Comparison of ENCODE assay signal across 22 cellular contexts in the genomic region with DNA sequence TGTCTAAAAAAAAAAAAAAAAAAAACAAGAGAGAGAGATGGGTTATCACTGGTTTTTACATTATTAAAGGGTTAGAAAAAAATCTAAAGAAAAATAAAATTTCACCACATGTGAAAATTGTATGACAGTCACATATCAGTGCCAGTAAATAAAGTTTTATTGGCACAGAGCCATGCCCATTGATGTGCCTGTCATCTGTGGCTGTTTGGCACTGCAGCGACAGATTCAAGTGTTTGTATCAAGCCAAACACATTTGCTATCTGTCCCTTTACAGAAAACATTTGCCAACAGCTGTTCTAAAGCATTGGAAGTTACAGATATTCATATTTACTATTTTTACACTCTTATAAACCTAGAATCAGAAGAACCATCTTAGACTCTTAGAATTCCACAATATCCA. TPM values are rescaled to one million over a fixed set of nuclear protein-coding genes. Genes with fewer than 3 reads are reported as not detected.
DNase-seq lines count a peak whose midpoint lies in the region; ATAC-seq and TF ChIP-seq lines count a peak whose summit lies in the region.
"Had no signal": no experiment of that assay in that cellular context is flagged by ENCODE, and none has a peak within 500 bp of the region (broad histone marks: within the 10 kb centered on the region; RNA-seq: fewer than 3 reads in every experiment).

No MANE protein-coding gene starts in this region.

- no peaks in the 10 kb centered on the region for H3K9me3 ChIP-seq in tibial nerve
- H3K9me3 ChIP-seq: BLaER1 treated with 17β-estradiol and CSF1 and Interleukin-3, amounts not matched to agents 10 nM and 100 nM; Caco-2; SK-N-SH had no signal

- peaks cover 3% of the 10 kb centered on the region for H3K4me1 Mint-ChIP-seq in endothelial cell (ENCODE audit: unreplicated experiment)

- WGBS in tibial nerve, 2 donors = 64 to 71% methylated on average over 1 of the region's 1 CpG

- H3K36me3 Mint-ChIP-seq in endothelial cell (ENCODE audit: low read depth, unreplicated experiment) = no peaks in the 10 kb centered on the region

- no peak for TF ChIP-seq EP300 in tibial nerve (IDR thresholded peaks at IDR 0.05)

- H3K9me3 Mint-ChIP-seq in endothelial cell (ENCODE audit: unreplicated experiment) = no peaks in the 10 kb centered on the region
- H3K9me3 Mint-ChIP-seq: CD4-positive, alpha-beta memory T cell had no signal

- H3K27me3 ChIP-seq in tibial nerve (peaks cover 0 to 3% of the 10 kb centered on the region in 2 donors), H7 (ENCODE audit: control insufficient read depth, insufficient read depth, low read length) (no peaks in the 10 kb centered on the region)
- H3K27me3 ChIP-seq: BLaER1 treated with 17β-estradiol and CSF1 and Interleukin-3, amounts not matched to agents 10 nM and 100 nM had no signal

- H3K27ac Mint-ChIP-seq in endothelial cell (ENCODE audit: unreplicated experiment) = no peak overlapping the region

- TF ChIP-seq POLR2A in tibial nerve (IDR thresholded peaks at IDR 0.05) = no peak

- peak overlapping the region; percentile 56 for H3K4me3 Mint-ChIP-seq in endothelial cell (ENCODE audit: unreplicated experiment)
- H3K4me3 Mint-ChIP-seq: CD4-positive, alpha-beta memory T cell had no signal

- H3K36me3 ChIP-seq in tibial nerve (peaks cover 0 to 5% (median 0%) of the 10 kb centered on the region in 3 donors), H7 (replicated peaks; ENCODE audit: control insufficient read depth, insufficient read depth, low read length) (peaks cover 2% of the 10 kb centered on the region)

- H3K27ac ChIP-seq in angular gyrus (ENCODE audit: low read depth, low read length) = peak overlapping the region; percentile 6
- no peak overlapping the region for H3K27ac ChIP-seq in tibial nerve
- H3K27ac ChIP-seq: BLaER1 treated with 17β-estradiol and CSF1 and Interleukin-3, amounts not matched to agents 10 nM and 100 nM had no signal

- H3K4me3 ChIP-seq in tibial nerve (no peak overlapping the region), H7 (ENCODE audit: insufficient read depth, low read depth, low read length) (no peak overlapping the region)
- H3K4me3 ChIP-seq: BLaER1 treated with 17β-estradiol and CSF1 and Interleukin-3, amounts not matched to agents 10 nM and 100 nM had no signal

- no peak for ATAC-seq in HG02970 (IDR thresholded peaks at IDR 0.05; ENCODE audit: low FRiP score, unreplicated experiment)
- ATAC-seq: HCT116, Panc1 had no signal

- TF ChIP-seq CTCF in endothelial cell (IDR thresholded peaks at IDR 0.05; ENCODE audit: unreplicated experiment) (no peak), tibial nerve (IDR thresholded peaks at IDR 0.05) (no peak)

- peak; percentile 30 for DNase-seq in NCI-H1694 (lab: John Stamatoyannopoulos, UW)
- DNase-seq in endothelial cell (ENCODE audit: low spot score) = no peak
- DNase-seq in tibial nerve (ENCODE audit: low spot score in 2 of 2) = no peak
- no peak for DNase-seq in H7
- DNase-seq in A172 (ENCODE audit: low spot score) = no peak
- DNase-seq: Caco-2; CD4-positive, alpha-beta memory T cell; GOT3; IMR-90; NCI-H1417; NCI-H187 treated with DMSO at 0.1 percent for 48 hours; NCI-H2227 treated with DMSO at 0.1 percent for 48 hours; NCI-H510A; NK-92 treated with Interleukin-12 subunit alpha and Interleukin-12 subunit beta, amount 100 ng/mL, for 24 hours; SIG-M5; SK-N-SH had no signal

- H3K4me1 ChIP-seq in tibial nerve = peaks cover 0 to 13% (median 0%) of the 10 kb centered on the region in 4 donors
- H3K4me1 ChIP-seq: Caco-2 had no signal

- peaks cover 2% of the 10 kb centered on the region for H3K27me3 Mint-ChIP-seq in endothelial cell (ENCODE audit: unreplicated experiment)
- H3K27me3 Mint-ChIP-seq: CD4-positive, alpha-beta memory T cell had no signal

RNA-seq across cellular contexts. Expression of a gene that starts 16.3 kb away (rescaled TPM):
- total RNA-seq in endothelial cell (ENCODE audit: unreplicated experiment) (2.7 TPM), tibial nerve (1 to 10 TPM; 1.4 to 9.9 (median 3.0) TPM)
- total RNA-seq in H7 (2014; rRNA removed; shearing (Covaris generic)) = 21.6 and 21.7 TPM in 2 replicates
- total RNA-seq in A172 (2014; rRNA removed; shearing (Covaris generic)) = 0.67 and 2.1 TPM in 2 replicates

RNA-seq across cellular contexts. Expression of a gene that starts 27.4 kb away (rescaled TPM):
- total RNA-seq in endothelial cell (ENCODE audit: unreplicated experiment) = 0.77 TPM
- total RNA-seq in tibial nerve = 1 to 10 TPM in 1 of 4 donors, under 1 TPM in 2, not detected in 1; 0.20 to 2.4 (median 0.44) TPM
- total RNA-seq in H7 (2014; rRNA removed; shearing (Covaris generic)) = 0.73 and 1.7 TPM in 2 replicates
- total RNA-seq in A172 (2014; rRNA removed; shearing (Covaris generic)) = not detected in 2 replicates
- total RNA-seq: CD4-positive, alpha-beta memory T cell; IMR-90 had no signal

RNA-seq across cellular contexts. Expression of a gene that starts 48.3 kb away (rescaled TPM):
- total RNA-seq in endothelial cell (ENCODE audit: unreplicated experiment) (173 TPM), tibial nerve (10 to 100 TPM; 23.4 to 39.3 (median 31.2) TPM)
- 27.1 and 28.0 TPM in 2 replicates for total RNA-seq in H7 (2014; rRNA removed; shearing (Covaris generic))
- total RNA-seq in A172 (2014; rRNA removed; shearing (Covaris generic)) = 14.2 and 27.8 TPM in 2 replicates

RNA-seq across cellular contexts. Expression of a gene that starts 53.8 kb away (rescaled TPM):
- total RNA-seq in endothelial cell (ENCODE audit: unreplicated experiment) (0.36 TPM), tibial nerve (not detected)
- total RNA-seq in H7 (2014; rRNA removed; shearing (Covaris generic)) = 0.33 TPM in 1 of 2 replicates, not detected in the other
- not detected in 2 replicates for total RNA-seq in A172 (2014; rRNA removed; shearing (Covaris generic))
- total RNA-seq: Caco-2, Daoy, IMR-90 had no signal
